Comparison of ENCODE assay signal across 1 cellular context in genomic region chr21:37220981-37221664, GRCh38.
A peak's percentile ranks its signal among the peaks of the same experiment; 100 is the strongest.
TF ChIP-seq lines count a peak whose summit lies in the region.

No MANE protein-coding gene starts in this region.

TF ChIP-seq in HepG2, 621 proteins besides CTCF, POLR2A, EP300 and RAD21 (continued from another document and continues in another):
- peak; percentile 97 for TF ChIP-seq ELF3 (CRISPR knock-in tag; IDR thresholded peaks at IDR 0.05)
- peak; percentile 81 for TF ChIP-seq BRCA1 (CRISPR knock-in tag; IDR thresholded peaks at IDR 0.05)
- TF ChIP-seq, protein P1, sequence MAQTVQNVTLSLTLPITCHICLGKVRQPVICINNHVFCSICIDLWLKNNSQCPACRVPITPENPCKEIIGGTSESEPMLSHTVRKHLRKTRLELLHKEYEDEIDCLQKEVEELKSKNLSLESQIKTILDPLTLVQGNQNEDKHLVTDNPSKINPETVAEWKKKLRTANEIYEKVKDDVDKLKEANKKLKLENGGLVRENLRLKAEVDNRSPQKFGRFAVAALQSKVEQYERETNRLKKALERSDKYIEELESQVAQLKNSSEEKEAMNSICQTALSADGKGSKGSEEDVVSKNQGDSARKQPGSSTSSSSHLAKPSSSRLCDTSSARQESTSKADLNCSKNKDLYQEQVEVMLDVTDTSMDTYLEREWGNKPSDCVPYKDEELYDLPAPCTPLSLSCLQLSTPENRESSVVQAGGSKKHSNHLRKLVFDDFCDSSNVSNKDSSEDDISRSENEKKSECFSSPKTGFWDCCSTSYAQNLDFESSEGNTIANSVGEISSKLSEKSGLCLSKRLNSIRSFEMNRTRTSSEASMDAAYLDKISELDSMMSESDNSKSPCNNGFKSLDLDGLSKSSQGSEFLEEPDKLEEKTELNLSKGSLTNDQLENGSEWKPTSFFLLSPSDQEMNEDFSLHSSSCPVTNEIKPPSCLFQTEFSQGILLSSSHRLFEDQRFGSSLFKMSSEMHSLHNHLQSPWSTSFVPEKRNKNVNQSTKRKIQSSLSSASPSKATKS (CRISPR knock-in tag; IDR thresholded peaks at IDR 0.05), result no peak
- TF ChIP-seq, protein P2, sequence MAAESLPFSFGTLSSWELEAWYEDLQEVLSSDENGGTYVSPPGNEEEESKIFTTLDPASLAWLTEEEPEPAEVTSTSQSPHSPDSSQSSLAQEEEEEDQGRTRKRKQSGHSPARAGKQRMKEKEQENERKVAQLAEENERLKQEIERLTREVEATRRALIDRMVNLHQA (CRISPR knock-in tag; IDR thresholded peaks at IDR 0.05), result no peak
- TF ChIP-seq ZNF761 (CRISPR knock-in tag; conservative IDR thresholded peaks at IDR 0.05), result peak; percentile 61; the same call in 1 of the 2 replicates
- peak; percentile 88; the same call in 1 of the 2 replicates for TF ChIP-seq ZNF709 (CRISPR knock-in tag; IDR thresholded peaks at IDR 0.05)
- TF ChIP-seq NR3C1 (CRISPR knock-in tag; IDR thresholded peaks at IDR 0.05), result no peak
- no peak for TF ChIP-seq ZBTB3 (CRISPR knock-in tag; IDR thresholded peaks at IDR 0.05; ENCODE audit: borderline replicate concordance, low read depth)
- 0 out of 2 replicates have a peak, but pooled peaks have one; percentile 30 for TF ChIP-seq ZNF773 (CRISPR knock-in tag; IDR thresholded peaks at IDR 0.05; ENCODE audit: borderline replicate concordance)
- TF ChIP-seq HIVEP1 (CRISPR knock-in tag; IDR thresholded peaks at IDR 0.05), result peak; percentile 95
- no peak for TF ChIP-seq ZNF549 (CRISPR knock-in tag; IDR thresholded peaks at IDR 0.05)
- peak; percentile 86; the same call in 1 of the 2 replicates for TF ChIP-seq FIP1L1 (IDR thresholded peaks at IDR 0.05; ENCODE audit: borderline replicate concordance, insufficient read depth, low read depth, low read length)
- TF ChIP-seq KLF6 (CRISPR knock-in tag; IDR thresholded peaks at IDR 0.05), result no peak
- peak; percentile 6; the same call in 1 of the 2 replicates for TF ChIP-seq ZFP90 (CRISPR knock-in tag; IDR thresholded peaks at IDR 0.05; ENCODE audit: borderline replicate concordance)
- TF ChIP-seq TCF7 (IDR thresholded peaks at IDR 0.05; ENCODE audit: low read depth), result no peak
- TF ChIP-seq, protein P3, sequence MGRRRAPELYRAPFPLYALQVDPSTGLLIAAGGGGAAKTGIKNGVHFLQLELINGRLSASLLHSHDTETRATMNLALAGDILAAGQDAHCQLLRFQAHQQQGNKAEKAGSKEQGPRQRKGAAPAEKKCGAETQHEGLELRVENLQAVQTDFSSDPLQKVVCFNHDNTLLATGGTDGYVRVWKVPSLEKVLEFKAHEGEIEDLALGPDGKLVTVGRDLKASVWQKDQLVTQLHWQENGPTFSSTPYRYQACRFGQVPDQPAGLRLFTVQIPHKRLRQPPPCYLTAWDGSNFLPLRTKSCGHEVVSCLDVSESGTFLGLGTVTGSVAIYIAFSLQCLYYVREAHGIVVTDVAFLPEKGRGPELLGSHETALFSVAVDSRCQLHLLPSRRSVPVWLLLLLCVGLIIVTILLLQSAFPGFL (CRISPR knock-in tag; IDR thresholded peaks at IDR 0.05), result 0 out of 2 replicates have a peak, but pooled peaks have one; percentile 58
- TF ChIP-seq, protein P4, sequence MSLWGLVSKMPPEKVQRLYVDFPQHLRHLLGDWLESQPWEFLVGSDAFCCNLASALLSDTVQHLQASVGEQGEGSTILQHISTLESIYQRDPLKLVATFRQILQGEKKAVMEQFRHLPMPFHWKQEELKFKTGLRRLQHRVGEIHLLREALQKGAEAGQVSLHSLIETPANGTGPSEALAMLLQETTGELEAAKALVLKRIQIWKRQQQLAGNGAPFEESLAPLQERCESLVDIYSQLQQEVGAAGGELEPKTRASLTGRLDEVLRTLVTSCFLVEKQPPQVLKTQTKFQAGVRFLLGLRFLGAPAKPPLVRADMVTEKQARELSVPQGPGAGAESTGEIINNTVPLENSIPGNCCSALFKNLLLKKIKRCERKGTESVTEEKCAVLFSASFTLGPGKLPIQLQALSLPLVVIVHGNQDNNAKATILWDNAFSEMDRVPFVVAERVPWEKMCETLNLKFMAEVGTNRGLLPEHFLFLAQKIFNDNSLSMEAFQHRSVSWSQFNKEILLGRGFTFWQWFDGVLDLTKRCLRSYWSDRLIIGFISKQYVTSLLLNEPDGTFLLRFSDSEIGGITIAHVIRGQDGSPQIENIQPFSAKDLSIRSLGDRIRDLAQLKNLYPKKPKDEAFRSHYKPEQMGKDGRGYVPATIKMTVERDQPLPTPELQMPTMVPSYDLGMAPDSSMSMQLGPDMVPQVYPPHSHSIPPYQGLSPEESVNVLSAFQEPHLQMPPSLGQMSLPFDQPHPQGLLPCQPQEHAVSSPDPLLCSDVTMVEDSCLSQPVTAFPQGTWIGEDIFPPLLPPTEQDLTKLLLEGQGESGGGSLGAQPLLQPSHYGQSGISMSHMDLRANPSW (CRISPR knock-in tag; IDR thresholded peaks at IDR 0.05; ENCODE audit: borderline replicate concordance), result no peak; the same call in 1 of the 2 replicates
- TF ChIP-seq, protein P5, sequence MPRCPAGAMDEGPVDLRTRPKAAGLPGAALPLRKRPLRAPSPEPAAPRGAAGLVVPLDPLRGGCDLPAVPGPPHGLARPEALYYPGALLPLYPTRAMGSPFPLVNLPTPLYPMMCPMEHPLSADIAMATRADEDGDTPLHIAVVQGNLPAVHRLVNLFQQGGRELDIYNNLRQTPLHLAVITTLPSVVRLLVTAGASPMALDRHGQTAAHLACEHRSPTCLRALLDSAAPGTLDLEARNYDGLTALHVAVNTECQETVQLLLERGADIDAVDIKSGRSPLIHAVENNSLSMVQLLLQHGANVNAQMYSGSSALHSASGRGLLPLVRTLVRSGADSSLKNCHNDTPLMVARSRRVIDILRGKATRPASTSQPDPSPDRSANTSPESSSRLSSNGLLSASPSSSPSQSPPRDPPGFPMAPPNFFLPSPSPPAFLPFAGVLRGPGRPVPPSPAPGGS (CRISPR knock-in tag; IDR thresholded peaks at IDR 0.05), result peak; percentile 84
- peak; percentile 77; the same call in 1 of the 2 replicates for TF ChIP-seq KMT2B (CRISPR knock-in tag; IDR thresholded peaks at IDR 0.05)
- peak; percentile 59; the same call in 1 of the 2 replicates for TF ChIP-seq THRA (CRISPR knock-in tag; IDR thresholded peaks at IDR 0.05; ENCODE audit: borderline replicate concordance)
- no peak for TF ChIP-seq PHB2 (IDR thresholded peaks at IDR 0.05; ENCODE audit: partially characterized antibody)
- TF ChIP-seq ZSCAN5A (CRISPR knock-in tag; IDR thresholded peaks at IDR 0.05; ENCODE audit: borderline replicate concordance), result no peak; the same call in 1 of the 2 replicates
- peak; percentile 26; the same call in 1 of the 2 replicates for TF ChIP-seq SIX4 (CRISPR knock-in tag; IDR thresholded peaks at IDR 0.05)
- TF ChIP-seq MED8 (CRISPR knock-in tag; IDR thresholded peaks at IDR 0.05; ENCODE audit: insufficient replicate concordance), result peak; percentile 86
- TF ChIP-seq, protein P6, sequence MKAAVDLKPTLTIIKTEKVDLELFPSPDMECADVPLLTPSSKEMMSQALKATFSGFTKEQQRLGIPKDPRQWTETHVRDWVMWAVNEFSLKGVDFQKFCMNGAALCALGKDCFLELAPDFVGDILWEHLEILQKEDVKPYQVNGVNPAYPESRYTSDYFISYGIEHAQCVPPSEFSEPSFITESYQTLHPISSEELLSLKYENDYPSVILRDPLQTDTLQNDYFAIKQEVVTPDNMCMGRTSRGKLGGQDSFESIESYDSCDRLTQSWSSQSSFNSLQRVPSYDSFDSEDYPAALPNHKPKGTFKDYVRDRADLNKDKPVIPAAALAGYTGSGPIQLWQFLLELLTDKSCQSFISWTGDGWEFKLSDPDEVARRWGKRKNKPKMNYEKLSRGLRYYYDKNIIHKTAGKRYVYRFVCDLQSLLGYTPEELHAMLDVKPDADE (CRISPR knock-in tag; IDR thresholded peaks at IDR 0.05), result 0 out of 2 replicates have a peak, but pooled peaks have one; percentile 46
- peak; percentile 99 for TF ChIP-seq KDM2A (CRISPR knock-in tag; IDR thresholded peaks at IDR 0.05; ENCODE audit: borderline replicate concordance, low read depth)
- TF ChIP-seq BHLHE40 (IDR thresholded peaks at IDR 0.05; ENCODE audit: low read length), result peak; percentile 94
- peak; percentile 83; the same call in 1 of the 2 replicates for TF ChIP-seq SIN3A (IDR thresholded peaks at IDR 0.05; ENCODE audit: borderline replicate concordance, low read depth, low read length)
- peak; percentile 74; the same call in 1 of the 2 replicates for TF ChIP-seq ZNF710 (CRISPR knock-in tag; IDR thresholded peaks at IDR 0.05; ENCODE audit: borderline replicate concordance)
- 0 out of 2 replicates have a peak, but pooled peaks have one; percentile 32 for TF ChIP-seq RARG (CRISPR knock-in tag; IDR thresholded peaks at IDR 0.05; ENCODE audit: low read depth)
- TF ChIP-seq SETDB1 (CRISPR knock-in tag; IDR thresholded peaks at IDR 0.05; ENCODE audit: borderline replicate concordance), result no peak
- peak; percentile 82 for TF ChIP-seq HDAC1 (CRISPR knock-in tag; IDR thresholded peaks at IDR 0.05)
- no peak for TF ChIP-seq ZNF354B (CRISPR knock-in tag; IDR thresholded peaks at IDR 0.05)
- peak; percentile 78 for TF ChIP-seq TBX2 (CRISPR knock-in tag; IDR thresholded peaks at IDR 0.05; ENCODE audit: borderline replicate concordance)
- TF ChIP-seq ZGPAT (CRISPR knock-in tag; IDR thresholded peaks at IDR 0.05), result peak; percentile 89
- peak; percentile 78; the same call in 1 of the 2 replicates for TF ChIP-seq ZNF780A (CRISPR knock-in tag; IDR thresholded peaks at IDR 0.05)
- 0 out of 2 replicates have a peak, but pooled peaks have one; percentile 21 for TF ChIP-seq LBX2 (CRISPR knock-in tag; IDR thresholded peaks at IDR 0.05; ENCODE audit: borderline replicate concordance)
- TF ChIP-seq, protein P7, sequence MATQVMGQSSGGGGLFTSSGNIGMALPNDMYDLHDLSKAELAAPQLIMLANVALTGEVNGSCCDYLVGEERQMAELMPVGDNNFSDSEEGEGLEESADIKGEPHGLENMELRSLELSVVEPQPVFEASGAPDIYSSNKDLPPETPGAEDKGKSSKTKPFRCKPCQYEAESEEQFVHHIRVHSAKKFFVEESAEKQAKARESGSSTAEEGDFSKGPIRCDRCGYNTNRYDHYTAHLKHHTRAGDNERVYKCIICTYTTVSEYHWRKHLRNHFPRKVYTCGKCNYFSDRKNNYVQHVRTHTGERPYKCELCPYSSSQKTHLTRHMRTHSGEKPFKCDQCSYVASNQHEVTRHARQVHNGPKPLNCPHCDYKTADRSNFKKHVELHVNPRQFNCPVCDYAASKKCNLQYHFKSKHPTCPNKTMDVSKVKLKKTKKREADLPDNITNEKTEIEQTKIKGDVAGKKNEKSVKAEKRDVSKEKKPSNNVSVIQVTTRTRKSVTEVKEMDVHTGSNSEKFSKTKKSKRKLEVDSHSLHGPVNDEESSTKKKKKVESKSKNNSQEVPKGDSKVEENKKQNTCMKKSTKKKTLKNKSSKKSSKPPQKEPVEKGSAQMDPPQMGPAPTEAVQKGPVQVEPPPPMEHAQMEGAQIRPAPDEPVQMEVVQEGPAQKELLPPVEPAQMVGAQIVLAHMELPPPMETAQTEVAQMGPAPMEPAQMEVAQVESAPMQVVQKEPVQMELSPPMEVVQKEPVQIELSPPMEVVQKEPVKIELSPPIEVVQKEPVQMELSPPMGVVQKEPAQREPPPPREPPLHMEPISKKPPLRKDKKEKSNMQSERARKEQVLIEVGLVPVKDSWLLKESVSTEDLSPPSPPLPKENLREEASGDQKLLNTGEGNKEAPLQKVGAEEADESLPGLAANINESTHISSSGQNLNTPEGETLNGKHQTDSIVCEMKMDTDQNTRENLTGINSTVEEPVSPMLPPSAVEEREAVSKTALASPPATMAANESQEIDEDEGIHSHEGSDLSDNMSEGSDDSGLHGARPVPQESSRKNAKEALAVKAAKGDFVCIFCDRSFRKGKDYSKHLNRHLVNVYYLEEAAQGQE (IDR thresholded peaks at IDR 0.05; ENCODE audit: borderline replicate concordance in 1 of 2, low read depth in 1 of 2, low read length in 2 of 2), result no peak
- no peak for TF ChIP-seq HCFC1 (IDR thresholded peaks at IDR 0.05; ENCODE audit: low read depth, low read length)
